18 cellular contexts compared by ENCODE assay signal in genomic region chr3:195245531-195245951, GRCh38.
"Had no signal": no experiment of that assay in that cellular context is flagged by ENCODE, and none has a peak within 500 bp of the region (broad histone marks: within the 10 kb centered on the region; RNA-seq: fewer than 3 reads in every experiment).

No MANE protein-coding gene starts in this region.

- H3K9me3 Mint-ChIP-seq: activated CD4-positive, alpha-beta T cell treated with anti-CD3 and anti-CD28 coated beads, Interleukin-2, amount 10 ng/mL, durations not matched to agents 7 days and 5 days; activated naive CD4-positive, alpha-beta T cell treated with anti-CD3 and anti-CD28 coated beads, Interleukin-2, amount 10 ng/mL, durations not matched to agents 7 days and 5 days; activated naive CD8-positive, alpha-beta T cell treated with anti-CD3 and anti-CD28 coated beads, Interleukin-2, amount 50 U/mL, for 24 hours; activated T-helper 2 cell treated with anti-CD3 and anti-CD28 coated beads, Interferon-gamma antibody, Interleukin-2, Interleukin-4, amounts not matched to agents 10 μg/mL and 5 μg/mL and 100 μg/mL, durations not matched to agents 14 hours and 24 hours and 36 hours; mesothelial cell of epicardium; natural killer cell treated with Interleukin-12 subunit alpha and Interleukin-12 subunit beta and Interleukin-15 and Interleukin-18, amount 100 ng/mL, for 72 hours; stimulated activated naive CD8-positive, alpha-beta T cell treated with anti-CD3 and anti-CD28 coated beads, Interleukin-15, amount 100 ng/mL, for 72 hours; T-helper 1 cell treated with Interleukin-12 subunit alpha and Interleukin-12 subunit beta and Interleukin-4 antibody, amounts not matched to agents 30 μg/mL and 1 μg/mL, for 36 hours had no signal

- H3K4me3 ChIP-seq: esophagus squamous epithelium, lung, SJSA1, thoracic aorta had no signal

- ATAC-seq: activated CD4-positive, CD25-positive, alpha-beta regulatory T cell treated with anti-CD3 and anti-CD28 coated beads, Interleukin-2, amount 50 U/mL, for 24 hours; activated naive CD8-positive, alpha-beta T cell treated with anti-CD3 and anti-CD28 coated beads, Interleukin-2, amount 50 U/mL, for 24 hours; left cardiac atrium; natural killer cell treated with Interleukin-12 subunit alpha and Interleukin-12 subunit beta and Interleukin-15 and Interleukin-18, amount 100 ng/mL, for 72 hours; stimulated activated naive CD8-positive, alpha-beta T cell treated with anti-CD3 and anti-CD28 coated beads, Interleukin-15, amount 100 ng/mL, for 72 hours had no signal

- H3K27ac Mint-ChIP-seq: activated CD4-positive, alpha-beta T cell treated with anti-CD3 and anti-CD28 coated beads, Interleukin-2, amount 10 ng/mL, durations not matched to agents 7 days and 5 days; activated naive CD4-positive, alpha-beta T cell treated with anti-CD3 and anti-CD28 coated beads, Interleukin-2, amount 10 ng/mL, durations not matched to agents 7 days and 5 days; activated naive CD8-positive, alpha-beta T cell treated with anti-CD3 and anti-CD28 coated beads, Interleukin-2, amount 50 U/mL, for 24 hours; activated T-helper 2 cell treated with anti-CD3 and anti-CD28 coated beads, Interferon-gamma antibody, Interleukin-2, Interleukin-4, amounts not matched to agents 10 μg/mL and 5 μg/mL and 100 μg/mL, durations not matched to agents 14 hours and 24 hours and 36 hours; mesothelial cell of epicardium; progenitor cell of endocrine pancreas; stimulated activated naive CD8-positive, alpha-beta T cell treated with anti-CD3 and anti-CD28 coated beads, Interleukin-15, amount 100 ng/mL, for 72 hours; T-helper 1 cell treated with Interleukin-12 subunit alpha and Interleukin-12 subunit beta and Interleukin-4 antibody, amounts not matched to agents 30 μg/mL and 1 μg/mL, for 36 hours had no signal

- H3K36me3 Mint-ChIP-seq: activated naive CD4-positive, alpha-beta T cell treated with anti-CD3 and anti-CD28 coated beads, Interleukin-2, amount 10 ng/mL, durations not matched to agents 7 days and 5 days; natural killer cell treated with Interleukin-12 subunit alpha and Interleukin-12 subunit beta and Interleukin-15 and Interleukin-18, amount 100 ng/mL, for 72 hours had no signal

- H3K4me1 ChIP-seq: SJSA1 had no signal

- DNase-seq: activated CD4-positive, alpha-beta T cell treated with anti-CD3 and anti-CD28 coated beads, Interleukin-2, amount 10 ng/mL, durations not matched to agents 7 days and 5 days; activated naive CD4-positive, alpha-beta T cell treated with anti-CD3 and anti-CD28 coated beads, Interleukin-2, amount 10 ng/mL, durations not matched to agents 7 days and 5 days; activated naive CD8-positive, alpha-beta T cell treated with anti-CD3 and anti-CD28 coated beads, Interleukin-2, amount 50 U/mL, for 24 hours; anterior cingulate cortex; caudate nucleus; esophagus squamous epithelium; left cardiac atrium; nucleus accumbens; stimulated activated naive CD8-positive, alpha-beta T cell treated with anti-CD3 and anti-CD28 coated beads, Interleukin-15, amount 100 ng/mL, for 72 hours had no signal

- H3K36me3 ChIP-seq: SJSA1, thoracic aorta had no signal

- H3K27me3 Mint-ChIP-seq: activated CD4-positive, alpha-beta T cell treated with anti-CD3 and anti-CD28 coated beads, Interleukin-2, amount 10 ng/mL, durations not matched to agents 7 days and 5 days; activated naive CD8-positive, alpha-beta T cell treated with anti-CD3 and anti-CD28 coated beads, Interleukin-2, amount 50 U/mL, for 24 hours; natural killer cell treated with Interleukin-12 subunit alpha and Interleukin-12 subunit beta and Interleukin-15 and Interleukin-18, amount 100 ng/mL, for 72 hours; progenitor cell of endocrine pancreas; stimulated activated naive CD8-positive, alpha-beta T cell treated with anti-CD3 and anti-CD28 coated beads, Interleukin-15, amount 100 ng/mL, for 72 hours had no signal

- H3K9me3 ChIP-seq: esophagus squamous epithelium, SJSA1, thoracic aorta had no signal

- H3K4me3 Mint-ChIP-seq: activated CD4-positive, alpha-beta T cell treated with anti-CD3 and anti-CD28 coated beads, Interleukin-2, amount 10 ng/mL, durations not matched to agents 7 days and 5 days; activated naive CD4-positive, alpha-beta T cell treated with anti-CD3 and anti-CD28 coated beads, Interleukin-2, amount 10 ng/mL, durations not matched to agents 7 days and 5 days; activated naive CD8-positive, alpha-beta T cell treated with anti-CD3 and anti-CD28 coated beads, Interleukin-2, amount 50 U/mL, for 24 hours; mesothelial cell of epicardium; natural killer cell treated with Interleukin-12 subunit alpha and Interleukin-12 subunit beta and Interleukin-15 and Interleukin-18, amount 100 ng/mL, for 72 hours; stimulated activated naive CD8-positive, alpha-beta T cell treated with anti-CD3 and anti-CD28 coated beads, Interleukin-15, amount 100 ng/mL, for 72 hours; T-helper 1 cell treated with Interleukin-12 subunit alpha and Interleukin-12 subunit beta and Interleukin-4 antibody, amounts not matched to agents 30 μg/mL and 1 μg/mL, for 36 hours had no signal

- H3K27ac ChIP-seq: esophagus squamous epithelium, SJSA1, thoracic aorta had no signal

- H3K27me3 ChIP-seq: esophagus squamous epithelium, SJSA1 had no signal
